Comparison of ENCODE assay signal across 8 cellular contexts in the genomic region with DNA sequence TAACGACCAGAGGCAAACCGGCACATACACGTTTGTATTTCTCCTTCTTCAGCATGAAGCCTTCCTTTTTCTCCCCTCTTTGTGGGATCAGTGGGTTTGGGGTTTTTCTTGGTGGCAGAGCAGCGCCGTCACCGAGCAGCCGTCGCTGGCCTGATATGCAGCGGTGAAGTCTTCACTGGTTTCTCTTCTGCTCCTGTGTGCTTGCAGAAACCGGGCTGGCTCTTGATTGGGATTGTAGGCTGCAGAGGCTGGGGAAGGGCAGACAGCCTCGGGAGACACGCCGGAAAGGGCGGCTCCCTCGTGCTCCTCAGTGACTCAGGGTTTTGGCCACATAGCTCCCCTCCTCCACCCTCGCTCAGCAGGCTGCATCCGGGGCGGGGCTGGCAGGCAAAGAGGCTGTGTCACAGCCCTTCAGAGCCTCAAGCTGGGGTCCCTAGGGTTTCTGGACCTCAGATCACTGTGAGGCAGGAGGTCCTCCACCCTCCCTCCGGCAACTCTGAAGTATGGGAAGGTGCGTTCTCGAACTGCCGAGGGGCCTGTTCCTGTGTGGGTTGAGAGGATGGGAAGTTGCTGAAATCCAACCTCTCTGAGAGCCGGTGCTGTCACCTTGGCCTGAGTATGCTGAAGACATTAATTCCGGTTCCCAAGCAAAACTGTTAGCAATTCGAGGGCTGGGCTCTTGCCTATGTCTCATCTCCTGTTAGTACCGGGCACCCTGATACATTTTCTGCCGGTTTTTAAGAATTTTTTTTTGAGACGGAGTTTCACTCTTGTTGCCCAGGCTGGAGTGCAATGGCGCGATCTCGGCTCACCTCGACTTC. TPM values are rescaled to one million over a fixed set of nuclear protein-coding genes. Genes with fewer than 3 reads are reported as not detected.
DNase-seq lines count a peak whose midpoint lies in the region; ATAC-seq and TF ChIP-seq lines count a peak whose summit lies in the region.

No MANE protein-coding gene starts in this region.

- peak overlapping the region; percentile 53 for H3K4me3 ChIP-seq in HL-60 (replicated peaks; ENCODE audit: insufficient read depth, low read length)
- H3K4me3 ChIP-seq in Peyer's patch = peak overlapping the region; percentile 33 to 55 (median 46)
- peak overlapping the region; percentile 32 to 88 for H3K4me3 ChIP-seq in foreskin fibroblast (ENCODE audit: low read depth in 1 of 2, low read length in 2 of 2)
- peak overlapping the region; percentile 56 for H3K4me3 ChIP-seq in suprapubic skin

- H3K27ac ChIP-seq in HL-60 (replicated peaks) = peak overlapping the region; percentile 89
- H3K27ac ChIP-seq in Peyer's patch = peak overlapping the region; percentile 73 to 93 (median 86)
- H3K27ac ChIP-seq in suprapubic skin = peak overlapping the region; percentile 88

- H3K4me1 ChIP-seq in Peyer's patch (peaks cover 4 to 61% (median 10%) of the 10 kb centered on the region in 4 donors), suprapubic skin (peaks cover 55% of the 10 kb centered on the region)

- peaks cover 0 to 15% (median 0%) of the 10 kb centered on the region in 3 donors for H3K36me3 ChIP-seq in Peyer's patch
- H3K36me3 ChIP-seq in suprapubic skin = peaks cover 15% of the 10 kb centered on the region

- DNase-seq in COLO668 (lab: John Stamatoyannopoulos, UW; ENCODE audit: unreplicated experiment) (peak; percentile 76), HL-60 (ENCODE audit: low read depth in 1 of 2, low spot score in 1 of 2) (peak; percentile 89 to 97), Peyer's patch (peak; percentile 93 to 97 (median 94)), activated T-helper 1 cell treated with Interleukin-2 at 50 U/mL for 16 hours (ENCODE audit: low read depth) (peak; percentile 83), foreskin fibroblast (peak; percentile 89 to 96), occipital lobe (lab: John Stamatoyannopoulos, UW) (peak; percentile 36), suprapubic skin (ENCODE audit: low spot score in 2 of 2) (peak; percentile 96 to 97)

- H3K9me3 ChIP-seq in Peyer's patch (no peaks in the 10 kb centered on the region), suprapubic skin (no peaks in the 10 kb centered on the region)

- TF ChIP-seq POLR2A in Peyer's patch (IDR thresholded peaks at IDR 0.05) = peak in 1 of 2 donors; percentile 65
- TF ChIP-seq POLR2A in suprapubic skin (IDR thresholded peaks at IDR 0.05) = peak in 1 of 2 donors; percentile 42

- ATAC-seq in GM19467 (IDR thresholded peaks at IDR 0.05; ENCODE audit: unreplicated experiment) = peak; percentile 76

- WGBS in suprapubic skin = 18% methylated on average over 26 of the region's 32 CpGs

- no peak for TF ChIP-seq EP300 in suprapubic skin (IDR thresholded peaks at IDR 0.05)

- no peak for TF ChIP-seq CTCF in HL-60 (IDR thresholded peaks at IDR 0.05; ENCODE audit: insufficient read depth, low read length)
- no peak for TF ChIP-seq CTCF in Peyer's patch (IDR thresholded peaks at IDR 0.05)
- TF ChIP-seq CTCF in foreskin fibroblast (IDR thresholded peaks at IDR 0.05; ENCODE audit: low read depth, low read length) = no peak
- TF ChIP-seq CTCF in suprapubic skin (IDR thresholded peaks at IDR 0.05) = no peak

- H3K27me3 ChIP-seq in HL-60 (ENCODE audit: insufficient read depth, poor library complexity, severe bottlenecking) = no peaks in the 10 kb centered on the region
- H3K27me3 ChIP-seq in Peyer's patch = no peaks in the 10 kb centered on the region
- H3K27me3 ChIP-seq in suprapubic skin = no peaks in the 10 kb centered on the region

RNA-seq across cellular contexts. Expression of a gene that starts 24.2 kb away (rescaled TPM):
- 10 to 100 TPM; 22.1 to 60.8 (median 29.3) TPM for total RNA-seq in Peyer's patch
- total RNA-seq in occipital lobe = 8.0 TPM
- total RNA-seq in suprapubic skin = 10 to 100 TPM; 22.8 to 40.4 (median 38.3) TPM

RNA-seq across cellular contexts. Expression of a gene that starts 44.4 kb away (rescaled TPM):
- total RNA-seq in Peyer's patch (10 to 100 TPM; 38.5 to 48.7 (median 40.8) TPM), occipital lobe (5.3 TPM), suprapubic skin (10 to 100 TPM; 25.6 to 37.6 (median 32.2) TPM)

RNA-seq across cellular contexts. Expression of a gene that starts 52.5 kb away (rescaled TPM):
- 100 to 1,000 TPM; 170 to 462 (median 219) TPM for total RNA-seq in Peyer's patch
- 12.3 TPM for total RNA-seq in occipital lobe
- 10 to 100 TPM; 26.8 to 53.4 (median 36.8) TPM for total RNA-seq in suprapubic skin

Comparison
In these comparisons a context has a peak if more than half of its experiments do, and no peak if none do; other contexts are left out.
1. Peak in every context shown above with its lines: DNase-seq, ATAC-seq, H3K4me3 ChIP-seq and H3K27ac ChIP-seq.
2. DNase-seq: peak in every context shown above with its lines; median percentile 96 in suprapubic skin; 94 in Peyer's patch; 93 in HL-60; 92 in foreskin fibroblast; 83 in activated T-helper 1 cell treated with Interleukin-2 at 50 U/mL for 16 hours; 76 in COLO668; 36 in occipital lobe.